In genomic region chr11:77590194-77590591, GRCh38 we compare ENCODE assay signal across 8 cellular contexts. TPM values are rescaled to one million over a fixed set of nuclear protein-coding genes. Genes with fewer than 3 reads are reported as not detected.
DNase-seq lines count a peak whose midpoint lies in the region; ATAC-seq and TF ChIP-seq lines count a peak whose summit lies in the region.

No MANE protein-coding gene starts in this region.

- WGBS in liver = 3% methylated on average over 25 of the region's 25 CpGs

- H3K27me3 ChIP-seq in liver (ENCODE audit: control insufficient read depth in 4 of 4, insufficient read depth in 4 of 4, low read length in 3 of 4) (no peaks in the 10 kb centered on the region), subcutaneous abdominal adipose tissue (ENCODE audit: control insufficient read depth in 5 of 5, insufficient read depth in 4 of 5, low read length in 5 of 5) (no peaks in the 10 kb centered on the region)

- H3K27ac ChIP-seq in coronary artery (peak overlapping the region; percentile 76 to 86), liver (ENCODE audit: low read depth in 1 of 2, low read length in 2 of 2) (peak overlapping the region; percentile 49 to 90), subcutaneous abdominal adipose tissue (ENCODE audit: low read depth, low read length) (peak overlapping the region; percentile 74)

- H3K9me3 ChIP-seq in liver (ENCODE audit: control insufficient read depth in 4 of 4, low read length in 3 of 4) (no peaks in the 10 kb centered on the region), subcutaneous abdominal adipose tissue (ENCODE audit: control insufficient read depth in 5 of 5, low read length in 5 of 5) (no peaks in the 10 kb centered on the region)

- H3K36me3 ChIP-seq in liver (ENCODE audit: control insufficient read depth in 4 of 4, insufficient read depth in 3 of 4, low read depth in 1 of 4, low read length in 3 of 4) (no peaks in the 10 kb centered on the region), subcutaneous abdominal adipose tissue (ENCODE audit: control insufficient read depth in 5 of 5, insufficient read depth in 5 of 5, low read length in 5 of 5) (no peaks in the 10 kb centered on the region)

- ATAC-seq in HG03045 (IDR thresholded peaks at IDR 0.05; ENCODE audit: unreplicated experiment) = peak; percentile 12

- TF ChIP-seq CTCF in coronary artery (IDR thresholded peaks at IDR 0.05) (no peak), liver (IDR thresholded peaks at IDR 0.05; ENCODE audit: low read depth, low read length, missing input control) (no peak)

- H3K4me3 ChIP-seq in coronary artery (peak overlapping the region; percentile 86), liver (ENCODE audit: low read depth in 1 of 3, low read length in 3 of 3) (peak overlapping the region; percentile 54 to 82 (median 61)), subcutaneous abdominal adipose tissue (ENCODE audit: low read depth in 1 of 5, low read length in 5 of 5) (peak overlapping the region; percentile 71 to 93 (median 85))

- no peak for TF ChIP-seq RAD21 in liver (IDR thresholded peaks at IDR 0.05)

- H3K9ac ChIP-seq in liver (ENCODE audit: low read depth in 1 of 2, low read length in 2 of 2) (no peak overlapping the region), subcutaneous abdominal adipose tissue (ENCODE audit: low read length in 5 of 5) (peak overlapping the region; percentile 26 to 72 (median 68))

- DNase-seq in NCI-H2196 (lab: John Stamatoyannopoulos, UW; ENCODE audit: unreplicated experiment) (peak; percentile 44), NCI-H2196 treated with DMSO at 0.1 percent for 48 hours (lab: John Stamatoyannopoulos, UW; ENCODE audit: unreplicated experiment) (no peak), RPMI8226 (peak; percentile 6), coronary artery (ENCODE audit: low spot score) (peak; percentile 77), A172 (ENCODE audit: low spot score) (no peak)

- H3K4me1 ChIP-seq in liver (ENCODE audit: control insufficient read depth in 4 of 4, insufficient read depth in 4 of 4, low read length in 3 of 4) = peaks cover 1 to 35% (median 20%) of the 10 kb centered on the region in 4 donors
- H3K4me1 ChIP-seq in subcutaneous abdominal adipose tissue (ENCODE audit: control insufficient read depth in 5 of 5, insufficient read depth in 5 of 5, low read length in 5 of 5) = peaks cover 0 to 22% (median 20%) of the 10 kb centered on the region in 5 donors

TF ChIP-seq in liver, 16 proteins besides CTCF, POLR2A, EP300 and RAD21:
- no peak for TF ChIP-seq FOXA1 (IDR thresholded peaks at IDR 0.05)
- TF ChIP-seq TAF1 (conservative IDR thresholded peaks at IDR 0.05) = no peak
- TF ChIP-seq MAX (IDR thresholded peaks at IDR 0.05) = no peak
- TF ChIP-seq FOXA2 (IDR thresholded peaks at IDR 0.05) = no peak
- no peak for TF ChIP-seq SP1 (IDR thresholded peaks at IDR 0.05)
- TF ChIP-seq JUND (IDR thresholded peaks at IDR 0.05) = no peak
- no peak for TF ChIP-seq ZBTB33 (IDR thresholded peaks at IDR 0.05)
- TF ChIP-seq NR2F2 (IDR thresholded peaks at IDR 0.05) = no peak
- TF ChIP-seq REST (IDR thresholded peaks at IDR 0.05) = no peak
- no peak for TF ChIP-seq HNF4G (IDR thresholded peaks at IDR 0.05)
- no peak for TF ChIP-seq YY1 (IDR thresholded peaks at IDR 0.05)
TF ChIP-seq in liver: peak in this region for 0.

RNA-seq across cellular contexts. Expression of gene AQP11, which starts 0.4 kb away (rescaled TPM):
- total RNA-seq in liver = 10 to 100 TPM in 1 of 2 donors, 1 to 10 TPM in 1; 9.7 to 16.6 TPM
- polyA plus RNA-seq in liver = 10 to 100 TPM in 1 of 2 donors, 1 to 10 TPM in 1; 4.7 to 15.2 TPM
- total RNA-seq in A172 (2014; rRNA removed; shearing (Covaris generic)) = 5.8 and 8.4 TPM in 2 replicates

RNA-seq across cellular contexts. Expression of gene CLNS1A, which starts 47.4 kb away (rescaled TPM):
- 10 to 100 TPM; 53.5 to 92.8 TPM for total RNA-seq in liver
- 10 to 100 TPM; 40.4 to 87.5 TPM for polyA plus RNA-seq in liver
- total RNA-seq in A172 (2014; rRNA removed; shearing (Covaris generic)) = 318 and 354 TPM in 2 replicates

Comparison
In these comparisons a context has a peak if more than half of its experiments do, and no peak if none do; other contexts are left out.
1. DNase-seq: peak in NCI-H2196 (single experiment), RPMI8226 (single experiment) and coronary artery (single experiment); none in NCI-H2196 treated with DMSO at 0.1 percent for 48 hours (single experiment) and A172 (single experiment).
2. H3K9ac ChIP-seq: peak in subcutaneous abdominal adipose tissue (5 of 5); none in liver (0 of 2).
3. Peak in every context shown above with its lines, with median percentiles within 50 percentile points of each other: H3K27ac ChIP-seq and H3K4me3 ChIP-seq.